17 cellular contexts compared by ENCODE assay signal in the genomic region with DNA sequence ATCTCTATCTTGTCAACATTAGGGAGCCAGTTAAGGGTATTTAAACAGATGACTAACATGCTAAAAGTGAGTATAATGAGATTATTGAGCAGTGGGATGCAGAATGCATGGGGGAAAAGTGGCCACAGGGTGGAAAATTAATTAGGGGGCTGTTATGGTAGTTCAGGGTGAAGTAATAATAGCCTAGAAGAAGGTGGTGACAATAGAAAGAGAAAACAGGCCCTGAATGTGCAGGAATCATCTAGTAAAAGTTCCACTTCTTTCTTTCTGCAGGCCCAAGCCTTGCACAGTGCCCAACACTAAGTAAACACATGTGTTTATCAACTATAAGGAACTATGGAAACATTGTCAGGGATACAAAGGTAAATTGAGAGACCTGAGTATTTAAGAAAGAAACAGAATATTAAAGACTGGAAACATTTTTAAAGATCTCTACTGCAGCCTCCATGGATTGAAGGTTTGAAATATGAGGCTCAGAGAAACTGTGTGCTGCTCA. TPM values are rescaled to one million over a fixed set of nuclear protein-coding genes. Genes with fewer than 3 reads are reported as not detected.
DNase-seq lines count a peak whose midpoint lies in the region; ATAC-seq, FAIRE-seq and TF ChIP-seq lines count a peak whose summit lies in the region.
"Had no signal": no experiment of that assay in that cellular context is flagged by ENCODE, and none has a peak within 500 bp of the region (broad histone marks: within the 10 kb centered on the region; RNA-seq: fewer than 3 reads in every experiment).

No MANE protein-coding gene starts in this region.

- H3K4me2 ChIP-seq in SK-N-SH: no peak overlapping the region
- no peak overlapping the region for H3K4me2 ChIP-seq in trophoblast cell (ENCODE audit: low read length)
- H3K4me2 ChIP-seq: A549 had no signal

- H3K79me2 ChIP-seq in SK-N-SH (ENCODE audit: insufficient read depth): no peaks in the 10 kb centered on the region
- no peaks in the 10 kb centered on the region for H3K79me2 ChIP-seq in trophoblast cell (ENCODE audit: control insufficient read depth, insufficient read depth, low read length, poor library complexity)

- H3K4me3 ChIP-seq in HEK293 (ENCODE audit: low read depth, low read length): no peak overlapping the region
- no peak overlapping the region for H3K4me3 ChIP-seq in SK-N-SH (ENCODE audit: low read depth in 2 of 2, low read length in 1 of 2)
- no peak overlapping the region for H3K4me3 ChIP-seq in mucosa of descending colon
- no peak overlapping the region for H3K4me3 ChIP-seq in upper lobe of left lung
- H3K4me3 ChIP-seq in trophoblast cell (ENCODE audit: low read depth, low read length): no peak overlapping the region
- H3K4me3 ChIP-seq: A549 had no signal

- CTCF ChIA-PET in HEK293 (lab: Yijun Ruan, JAX) (interaction anchor here (1.7 kb wide), 1 partner anchor 12 kb away, joined by 6 read pairs; no protein-coding TSS in a partner anchor), SK-N-SH (lab: Yijun Ruan, JAX) (interaction anchor here (0.9 kb wide), 1 partner anchor 11 kb away, joined by 3 read pairs; no protein-coding TSS in a partner anchor)

- H4K91ac ChIP-seq in trophoblast cell (ENCODE audit: low read depth, low read length): no peak overlapping the region

- H2AFZ ChIP-seq in SK-N-SH (ENCODE audit: low read depth): no peak overlapping the region
- no peak overlapping the region for H2AFZ ChIP-seq in trophoblast cell (ENCODE audit: insufficient read depth, low read length, poor library complexity)

- no peaks in the 10 kb centered on the region for H3K9me2 ChIP-seq in SK-N-SH

- H4K20me1 ChIP-seq in SK-N-SH (ENCODE audit: insufficient read depth): no peaks in the 10 kb centered on the region

- no peaks in the 10 kb centered on the region for H3K27me3 ChIP-seq in SK-N-SH (ENCODE audit: insufficient read depth)
- no peaks in the 10 kb centered on the region for H3K27me3 ChIP-seq in upper lobe of left lung
- no peaks in the 10 kb centered on the region for H3K27me3 ChIP-seq in trophoblast cell (ENCODE audit: insufficient read depth, low read length)
- H3K27me3 ChIP-seq: BE2C had no signal

- no peak overlapping the region for H3K4ac ChIP-seq in trophoblast cell (ENCODE audit: low read depth, low read length)

- no peak overlapping the region for H4K8ac ChIP-seq in trophoblast cell (ENCODE audit: low read depth, low read length)

- H3K36me3 ChIP-seq in HEK293 (ENCODE audit: control insufficient read depth in 2 of 2, insufficient read depth in 1 of 2, low read length in 2 of 2): no peaks in the 10 kb centered on the region
- H3K36me3 ChIP-seq in SK-N-SH (replicated peaks in 1 of 2; ENCODE audit: control insufficient read depth in 1 of 2, insufficient read depth in 2 of 2, low read length in 1 of 2): no peaks in the 10 kb centered on the region
- H3K36me3 ChIP-seq in mucosa of descending colon (ENCODE audit: low read depth): no peaks in the 10 kb centered on the region
- H3K36me3 ChIP-seq in upper lobe of left lung: no peaks in the 10 kb centered on the region
- no peaks in the 10 kb centered on the region for H3K36me3 ChIP-seq in trophoblast cell (ENCODE audit: control insufficient read depth in 1 of 2, insufficient read depth in 2 of 2, low read length in 2 of 2)
- H3K36me3 ChIP-seq: BE2C had no signal

- no peak overlapping the region for H4K12ac ChIP-seq in trophoblast cell (ENCODE audit: low read depth, low read length)

- no peaks in the 10 kb centered on the region for H3K9me3 ChIP-seq in HEK293 (ENCODE audit: control insufficient read depth, insufficient read depth, low read depth, low read length)
- H3K9me3 ChIP-seq in SK-N-SH: no peaks in the 10 kb centered on the region
- H3K9me3 ChIP-seq in mucosa of descending colon: no peaks in the 10 kb centered on the region
- H3K9me3 ChIP-seq in upper lobe of left lung: no peaks in the 10 kb centered on the region
- no peaks in the 10 kb centered on the region for H3K9me3 ChIP-seq in trophoblast cell (ENCODE audit: insufficient read depth, low read depth, low read length)
- H3K9me3 ChIP-seq: A549, BE2C had no signal

- POLR2A ChIA-PET in HEK293 (lab: Yijun Ruan, JAX): no interaction called here
- POLR2A ChIA-PET in SK-N-SH (lab: Yijun Ruan, JAX): no interaction called here

- H3F3A ChIP-seq in SK-N-SH (replicated peaks; ENCODE audit: insufficient read depth): peaks cover under 1% of the 10 kb centered on the region

- DNase-seq in GM12892 (ENCODE audit: insufficient read length): no peak
- DNase-seq in SK-N-SH: peak; percentile 44
- no peak for DNase-seq in mucosa of descending colon
- DNase-seq in upper lobe of left lung: no peak
- no peak for DNase-seq in trophoblast cell
- DNase-seq: CD4-positive, alpha-beta memory T cell; DMS153; DMS79 treated with DMSO at 0.1 percent for 48 hours; EL had no signal

- no peak for TF ChIP-seq EP300 in SK-N-SH (IDR thresholded peaks at IDR 0.05; ENCODE audit: borderline replicate concordance in 1 of 2, low read depth in 1 of 2, low read length in 1 of 2)
- no peak for TF ChIP-seq EP300 in upper lobe of left lung (IDR thresholded peaks at IDR 0.05)

- no peak overlapping the region for H3K18ac ChIP-seq in trophoblast cell (ENCODE audit: low read length)

- H2BK5ac ChIP-seq in trophoblast cell (ENCODE audit: low read depth, low read length, poor library complexity): no peak overlapping the region

- H3K14ac ChIP-seq in trophoblast cell (ENCODE audit: low read length): no peak overlapping the region

- no peak overlapping the region for H2BK120ac ChIP-seq in trophoblast cell (ENCODE audit: insufficient read depth, low read length, poor library complexity)

- TF ChIP-seq POLR2A in GM12892 (IDR thresholded peaks at IDR 0.05; ENCODE audit: low read depth, low read length) (no peak), upper lobe of left lung (IDR thresholded peaks at IDR 0.05) (no peak)

- no peak for TF ChIP-seq RAD21 in SK-N-SH (IDR thresholded peaks at IDR 0.05; ENCODE audit: low read length)

- intact Hi-C loops in mucosa of descending colon (cut with DNase I, micrococcal nuclease): no loop called here

- no peaks in the 10 kb centered on the region for H3K79me1 ChIP-seq in trophoblast cell (ENCODE audit: low read length)

- H3K23ac ChIP-seq in trophoblast cell (ENCODE audit: low read length): no peak overlapping the region

- peak; percentile 70 for FAIRE-seq in GM12892 (lab: Jason Lieb, UNC)
- FAIRE-seq: A549, G401.6, H54 had no signal

- H2AK5ac ChIP-seq in trophoblast cell (ENCODE audit: low read length): no peak overlapping the region

- H3K4me1 ChIP-seq in HEK293 (ENCODE audit: control insufficient read depth, insufficient read depth, low read length): no peaks in the 10 kb centered on the region
- H3K4me1 ChIP-seq in SK-N-SH (ENCODE audit: control insufficient read depth in 1 of 2, insufficient read depth in 2 of 2, low read depth in 1 of 2, low read length in 1 of 2): peaks cover 0 to 4% of the 10 kb centered on the region in 2 experiments; a peak in 2 of 4 replicates
- H3K4me1 ChIP-seq in mucosa of descending colon (ENCODE audit: low read depth): no peaks in the 10 kb centered on the region
- H3K4me1 ChIP-seq in upper lobe of left lung: no peaks in the 10 kb centered on the region
- H3K4me1 ChIP-seq in trophoblast cell (ENCODE audit: control insufficient read depth in 1 of 2, insufficient read depth in 2 of 2, low read length in 2 of 2): no peaks in the 10 kb centered on the region
- H3K4me1 ChIP-seq: A549 had no signal

- ATAC-seq in mucosa of descending colon (peak; percentile 30), upper lobe of left lung (ENCODE audit: low FRiP score in 2 of 2) (no peak), HG02981 (IDR thresholded peaks at IDR 0.05; ENCODE audit: unreplicated experiment) (no peak)
- ATAC-seq: A549 had no signal

- H3K27ac ChIP-seq in HEK293 (ENCODE audit: extremely low read depth, low read depth, low read length) (no peak overlapping the region), SK-N-SH (ENCODE audit: low read depth in 2 of 2, low read length in 1 of 2) (no peak overlapping the region; a peak in 1 of 4 replicates), upper lobe of left lung (no peak overlapping the region), trophoblast cell (ENCODE audit: low read depth, low read length) (no peak overlapping the region)
- H3K27ac ChIP-seq: A549, C4-2B, HL-60 had no signal

- H3K9ac ChIP-seq in SK-N-SH: no peak overlapping the region
- H3K9ac ChIP-seq in trophoblast cell (ENCODE audit: low read length): no peak overlapping the region

- TF ChIP-seq CTCF in HEK293 (tag by site-specific recombination; IDR thresholded peaks at IDR 0.05) (no peak), SK-N-SH (IDR thresholded peaks at IDR 0.05) (no peak), mucosa of descending colon (IDR thresholded peaks at IDR 0.05) (no peak), upper lobe of left lung (IDR thresholded peaks at IDR 0.05) (no peak)

- no peak overlapping the region for H2BK12ac ChIP-seq in trophoblast cell (ENCODE audit: low read length)

TF ChIP-seq in HEK293, 187 proteins besides CTCF, POLR2A, EP300 and RAD21:
- TF ChIP-seq ZNF626 (tag by site-specific recombination; IDR thresholded peaks at IDR 0.05): no peak
- TF ChIP-seq ZNF341 (tag by site-specific recombination; IDR thresholded peaks at IDR 0.05; ENCODE audit: low read depth): no peak
- peak; percentile 44; the same call in 1 of the 2 replicates for TF ChIP-seq ZIC2 (tag by site-specific recombination; IDR thresholded peaks at IDR 0.05)
- TF ChIP-seq ZNF350 (tag by site-specific recombination; IDR thresholded peaks at IDR 0.05): no peak

TF ChIP-seq in SK-N-SH, 30 proteins besides CTCF, POLR2A, EP300 and RAD21 (continues in another document):
- TF ChIP-seq TAF1 (IDR thresholded peaks at IDR 0.05; ENCODE audit: borderline replicate concordance, low read depth, low read length): no peak
- TF ChIP-seq POLR2AphosphoS5 (IDR thresholded peaks at IDR 0.05; ENCODE audit: low read depth, low read length): no peak

RNA-seq across cellular contexts. Expression of gene MYB, which starts 7.1 kb away (rescaled TPM):
- 34.5 TPM for polyA plus RNA-seq in GM12892 (2012; ENCODE audit: missing spikeins)
- 0.85 and 1.2 TPM in 2 replicates for polyA plus RNA-seq in SK-N-SH (2012; rRNA removed)
- polyA plus RNA-seq in SK-N-SH (2012; cell fraction: cytosol; rRNA removed): 1.0 TPM in 2 replicates
- 1.1 and 1.3 TPM in 2 replicates for polyA plus RNA-seq in SK-N-SH (2012; cell fraction: nucleus; rRNA removed)
- total RNA-seq in mucosa of descending colon: 10 to 100 TPM; 26.5 to 82.8 (median 56.3) TPM
- total RNA-seq in upper lobe of left lung: 10 to 100 TPM in 2 of 6 donors, 1 to 10 TPM in 4; 1.9 to 17.2 (median 4.7) TPM
- 0.21 and 0.24 TPM in 2 replicates for polyA plus RNA-seq in trophoblast cell (2013)
